26 cellular contexts compared by ENCODE assay signal in genomic region chr18:1036926-1037325, GRCh38.
DNase-seq lines count a peak whose midpoint lies in the region; ATAC-seq, FAIRE-seq and TF ChIP-seq lines count a peak whose summit lies in the region.
"Had no signal": no experiment of that assay in that cellular context is flagged by ENCODE, and none has a peak within 500 bp of the region (broad histone marks: within the 10 kb centered on the region; RNA-seq: fewer than 3 reads in every experiment).

No MANE protein-coding gene starts in this region.

- TF ChIP-seq RAD21 in HepG2 (CRISPR knock-in tag; IDR thresholded peaks at IDR 0.05), result no peak
- TF ChIP-seq RAD21 in K562 (CRISPR knock-in tag; conservative IDR thresholded peaks at IDR 0.05 in 1 of 2, IDR thresholded peaks at IDR 0.05 in 1 of 2), result no peak

- no TSS peak for BruUV-seq in HepG2 (replicated peaks; lab: Mats Ljungman, UMichigan)
- BruUV-seq in K562 (replicated peaks; lab: Mats Ljungman, UMichigan), result no TSS peak

- POLR2A ChIA-PET in HepG2 (lab: Yijun Ruan, JAX) (no interaction called here), K562 (lab: Yijun Ruan, JAX) (interaction anchor here (0.6 to 1.0 kb wide), 3 partner anchors 17 to 1436 kb away, joined by 3 to 4 read pairs (median 3); no protein-coding TSS in a partner anchor)
- POLR2A ChIA-PET in CD4-positive, alpha-beta T cell (lab: Charles Lee), result no interaction called here

- no peaks in the 10 kb centered on the region for H3K36me3 Mint-ChIP-seq in CD4-positive, alpha-beta T cell (ENCODE audit: low read depth)
- no peaks in the 10 kb centered on the region for H3K36me3 Mint-ChIP-seq in stimulated activated effector memory CD8-positive, alpha-beta T cell treated with anti-CD3 and anti-CD28 coated beads, Interleukin-12 subunit alpha, Interleukin-12 subunit beta, amount 100 ng/mL, for 72 hours
- H3K36me3 Mint-ChIP-seq: CD14-positive monocyte; CD4-positive, alpha-beta memory T cell had no signal

- TF ChIP-seq POLR2A in HepG2 (IDR thresholded peaks at IDR 0.05; ENCODE audit: insufficient read depth in 1 of 2, low read depth in 2 of 2, low read length in 2 of 2), result no peak
- no peak for TF ChIP-seq POLR2A in right lobe of liver (IDR thresholded peaks at IDR 0.05)
- TF ChIP-seq POLR2A in K562 (conservative IDR thresholded peaks at IDR 0.05), result no peak

- H3K9ac ChIP-seq in HepG2 (ENCODE audit: insufficient read depth, low read depth, low read length) (no peak overlapping the region), K562 (ENCODE audit: insufficient read depth in 1 of 2, low read depth in 2 of 2, low read length in 2 of 2) (no peak overlapping the region)
- H3K9ac ChIP-seq: BLaER1 treated with 17β-estradiol and CSF1 and Interleukin-3, amounts not matched to agents 10 nM and 100 nM; GM23248 had no signal

- peaks cover 3% of the 10 kb centered on the region for H3K27me3 Mint-ChIP-seq in CD4-positive, alpha-beta T cell

- no peaks in the 10 kb centered on the region for H4K20me1 ChIP-seq in HepG2 (ENCODE audit: insufficient read depth, low read length)
- no peaks in the 10 kb centered on the region for H4K20me1 ChIP-seq in K562 (replicated peaks; ENCODE audit: control insufficient read depth, insufficient read depth, low read length)
- H4K20me1 ChIP-seq: BLaER1 treated with 17β-estradiol and CSF1 and Interleukin-3, amounts not matched to agents 10 nM and 100 nM had no signal

- no peaks in the 10 kb centered on the region for H3K4me1 Mint-ChIP-seq in CD4-positive, alpha-beta T cell (ENCODE audit: low read depth)
- H3K4me1 Mint-ChIP-seq in stimulated activated effector memory CD8-positive, alpha-beta T cell treated with anti-CD3 and anti-CD28 coated beads, Interleukin-12 subunit alpha, Interleukin-12 subunit beta, amount 100 ng/mL, for 72 hours, result no peaks in the 10 kb centered on the region
- H3K4me1 Mint-ChIP-seq: CD14-positive monocyte; CD4-positive, alpha-beta memory T cell had no signal

- H3K27me3 ChIP-seq in HepG2 (ENCODE audit: control insufficient read depth in 1 of 2, insufficient read depth in 2 of 2, low read length in 2 of 2) (peaks cover 0 to 3% of the 10 kb centered on the region in 2 experiments; a peak in 1 of 5 replicates), right lobe of liver (no peaks in the 10 kb centered on the region), K562 (ENCODE audit: control insufficient read depth in 2 of 2, insufficient read depth in 2 of 2, low read length in 2 of 2) (peaks cover 0 to 4% of the 10 kb centered on the region in 2 experiments; a peak in 1 of 5 replicates)
- no peaks in the 10 kb centered on the region for H3K27me3 ChIP-seq in CD4-positive, alpha-beta T cell (ENCODE audit: control insufficient read depth, insufficient read depth, low read length)
- H3K27me3 ChIP-seq: BE2C; BLaER1 treated with 17β-estradiol and CSF1 and Interleukin-3, amounts not matched to agents 10 nM and 100 nM had no signal

- H2AFZ ChIP-seq in HepG2 (ENCODE audit: low read length) (no peak overlapping the region), K562 (ENCODE audit: low read depth, low read length) (peak overlapping the region; percentile 2; the same call in 1 of the 2 replicates)
- H2AFZ ChIP-seq: GM23248 had no signal

- no peak overlapping the region for H3K4me3 ChIP-seq in HepG2 (replicated peaks in 1 of 3; ENCODE audit: insufficient read depth in 1 of 3, low read depth in 2 of 3, low read length in 3 of 3)
- H3K4me3 ChIP-seq in right lobe of liver, result no peak overlapping the region
- no peak overlapping the region for H3K4me3 ChIP-seq in K562
- H3K4me3 ChIP-seq: BLaER1 treated with 17β-estradiol and CSF1 and Interleukin-3, amounts not matched to agents 10 nM and 100 nM; GM23248 had no signal

- WGBS in HepG2 (ENCODE audit: low lambda C conversion rate), result 2% methylated on average over 3 of the region's 3 CpGs
- WGBS in right lobe of liver (ENCODE audit: insufficient coverage, low coverage, low lambda C conversion rate, missing lambda C conversion rate), result 26% methylated on average over 3 of the region's 3 CpGs
- 8% methylated on average over 3 of the region's 3 CpGs for WGBS in K562 (ENCODE audit: insufficient coverage, low coverage, missing lambda C conversion rate)

- DNase-seq in HepG2 (ENCODE audit: low spot score) (no peak), right lobe of liver (no peak), OCI-M1 (lab: John Stamatoyannopoulos, UW) (peak; percentile 26), K562 (ENCODE audit: extremely low read depth in 1 of 4, low spot score in 3 of 4) (peak in 1 of 4 experiments; percentile 17), NCI-H2107 (lab: John Stamatoyannopoulos, UW) (no peak)
- no peak for DNase-seq in CD4-positive, alpha-beta T cell
- no peak for DNase-seq in activated CD4-positive, CD25-positive, alpha-beta regulatory T cell (lab: John Stamatoyannopoulos, UW)
- no peak for DNase-seq in stimulated activated effector memory CD8-positive, alpha-beta T cell treated with anti-CD3 and anti-CD28 coated beads, Interleukin-12 subunit alpha, Interleukin-12 subunit beta, amount 100 ng/mL, for 72 hours (ENCODE audit: low spot score in 2 of 2)
- DNase-seq: ACHN; AML-193; BE2C; Calu3; CD4-positive, alpha-beta memory T cell; COR-L47; DMS53; DMS79 treated with DMSO at 0.1 percent for 48 hours; GF-D8; GM23248; H9 had no signal

- H3K4me1 ChIP-seq in HepG2 (ENCODE audit: insufficient read depth, low read length), result no peaks in the 10 kb centered on the region
- H3K4me1 ChIP-seq in right lobe of liver, result no peaks in the 10 kb centered on the region
- no peaks in the 10 kb centered on the region; a peak in 1 of 5 replicates for H3K4me1 ChIP-seq in K562 (replicated peaks in 1 of 2; ENCODE audit: control insufficient read depth in 2 of 2, insufficient read depth in 2 of 2, low read length in 2 of 2)
- H3K4me1 ChIP-seq: BE2C; BLaER1 treated with 17β-estradiol and CSF1 and Interleukin-3, amounts not matched to agents 10 nM and 100 nM had no signal

- no peak overlapping the region for H3K4me2 ChIP-seq in HepG2 (ENCODE audit: low read depth, low read length)
- H3K4me2 ChIP-seq in K562 (ENCODE audit: insufficient read depth, low read length), result no peak overlapping the region
- H3K4me2 ChIP-seq: BLaER1 treated with 17β-estradiol and CSF1 and Interleukin-3, amounts not matched to agents 10 nM and 100 nM had no signal

- H3K79me2 ChIP-seq in HepG2 (ENCODE audit: insufficient read depth, low read length), result no peaks in the 10 kb centered on the region
- no peaks in the 10 kb centered on the region for H3K79me2 ChIP-seq in K562 (ENCODE audit: control insufficient read depth, insufficient read depth, low read length)

- intact Hi-C loops in HepG2 (cut with micrococcal nuclease; ENCODE audit: unreplicated experiment) (no loop called here), right lobe of liver (cut with DNase I) (no loop called here), K562 (cut with micrococcal nuclease) (no loop called here)
- intact Hi-C loops in CD4-positive, alpha-beta T cell (cut with DNase I, micrococcal nuclease), result no loop called here

- no peak for TF ChIP-seq EP300 in HepG2 (IDR thresholded peaks at IDR 0.05; ENCODE audit: low read depth in 2 of 2, low read length in 2 of 2)
- TF ChIP-seq EP300 in HepG2 (CRISPR knock-in tag; IDR thresholded peaks at IDR 0.05; ENCODE audit: borderline replicate concordance), result no peak
- TF ChIP-seq EP300 in K562 (IDR thresholded peaks at IDR 0.05; ENCODE audit: low read length), result no peak

- FAIRE-seq in HepG2 (lab: Jason Lieb, UNC) (no peak), K562 (lab: Jason Lieb, UNC) (no peak)
- FAIRE-seq: A204.1, GM12891, GM18507 had no signal

- peaks cover 7% of the 10 kb centered on the region for H3K9me3 Mint-ChIP-seq in CD4-positive, alpha-beta T cell
- peaks cover 12% of the 10 kb centered on the region for H3K9me3 Mint-ChIP-seq in stimulated activated effector memory CD8-positive, alpha-beta T cell treated with anti-CD3 and anti-CD28 coated beads, Interleukin-12 subunit alpha, Interleukin-12 subunit beta, amount 100 ng/mL, for 72 hours

- ATAC-seq in HepG2 (no peak), right lobe of liver (no peak), K562 (no peak)
- no peak for ATAC-seq in CD4-positive, alpha-beta T cell (ENCODE audit: poor library complexity)
- no peak for ATAC-seq in stimulated activated effector memory CD8-positive, alpha-beta T cell treated with anti-CD3 and anti-CD28 coated beads, Interleukin-12 subunit alpha, Interleukin-12 subunit beta, amount 100 ng/mL, for 72 hours
- ATAC-seq: HCT116 had no signal

- no peak overlapping the region for H3K27ac Mint-ChIP-seq in CD4-positive, alpha-beta T cell
- H3K27ac Mint-ChIP-seq in stimulated activated effector memory CD8-positive, alpha-beta T cell treated with anti-CD3 and anti-CD28 coated beads, Interleukin-12 subunit alpha, Interleukin-12 subunit beta, amount 100 ng/mL, for 72 hours, result no peak overlapping the region
- H3K27ac Mint-ChIP-seq: CD14-positive monocyte; CD4-positive, alpha-beta memory T cell had no signal

- in situ Hi-C loops in HepG2 (cut with HindIII; ENCODE audit: extremely low pct_ligation_motif_present, low pct_unique_long_range_greater_than_20kb) (no loop called here), K562 (cut with MboI) (no loop called here)

- no peak overlapping the region for H3K27ac ChIP-seq in HepG2 (ENCODE audit: extremely low read length, insufficient read depth, low read length)
- H3K27ac ChIP-seq in right lobe of liver, result no peak overlapping the region
- H3K27ac ChIP-seq in K562 (ENCODE audit: extremely low read depth, low read depth, low read length), result no peak overlapping the region; the same call in 2 of the 3 replicates
- no peak overlapping the region for H3K27ac ChIP-seq in CD4-positive, alpha-beta T cell (ENCODE audit: low read depth, low read length)
- H3K27ac ChIP-seq: 22Rv1; BLaER1 treated with 17β-estradiol and CSF1 and Interleukin-3, amounts not matched to agents 10 nM and 100 nM; GM23248 had no signal

- TF ChIP-seq CTCF in HepG2 (CRISPR knock-in tag; IDR thresholded peaks at IDR 0.05), result no peak
- no peak for TF ChIP-seq CTCF in right lobe of liver (IDR thresholded peaks at IDR 0.05)
- no peak for TF ChIP-seq CTCF in K562 (IDR thresholded peaks at IDR 0.05 in 2 of 3, conservative IDR thresholded peaks at IDR 0.05 in 1 of 3; ENCODE audit: insufficient read depth in 2 of 3, low read depth in 1 of 3, low read length in 3 of 3)
- no peak for TF ChIP-seq CTCF in CD4-positive, alpha-beta T cell (IDR thresholded peaks at IDR 0.05)

- CTCF ChIA-PET in HepG2 (lab: Yijun Ruan, JAX; ENCODE audit: low intra/inter-chr PET ratio, low total read pairs) (no interaction called here), K562 (lab: Yijun Ruan, JAX; ENCODE audit: low intra/inter-chr PET ratio) (no interaction called here)
- CTCF ChIA-PET in CD4-positive, alpha-beta T cell (lab: Charles Lee), result no interaction called here

- no peaks in the 10 kb centered on the region for H3K9me1 ChIP-seq in K562 (ENCODE audit: control insufficient read depth, insufficient read depth, low read length)

- H3K36me3 ChIP-seq in HepG2 (replicated peaks in 1 of 2; ENCODE audit: control insufficient read depth in 1 of 2, insufficient read depth in 2 of 2, low read length in 2 of 2), result no peaks in the 10 kb centered on the region
- H3K36me3 ChIP-seq in right lobe of liver, result no peaks in the 10 kb centered on the region
- H3K36me3 ChIP-seq in K562 (ENCODE audit: control insufficient read depth, insufficient read depth, low read length), result no peaks in the 10 kb centered on the region
- H3K36me3 ChIP-seq: BE2C; BLaER1 treated with 17β-estradiol and CSF1 and Interleukin-3, amounts not matched to agents 10 nM and 100 nM had no signal

- no peak overlapping the region for H3K4me3 Mint-ChIP-seq in CD4-positive, alpha-beta T cell
- no peak overlapping the region for H3K4me3 Mint-ChIP-seq in stimulated activated effector memory CD8-positive, alpha-beta T cell treated with anti-CD3 and anti-CD28 coated beads, Interleukin-12 subunit alpha, Interleukin-12 subunit beta, amount 100 ng/mL, for 72 hours
- H3K4me3 Mint-ChIP-seq: CD14-positive monocyte; CD4-positive, alpha-beta memory T cell; H9 had no signal

- H3K9me3 ChIP-seq in HepG2 (ENCODE audit: low read length) (no peaks in the 10 kb centered on the region), right lobe of liver (no peaks in the 10 kb centered on the region), K562 (replicated peaks; ENCODE audit: control insufficient read depth, insufficient read depth, low read depth, low read length) (no peaks in the 10 kb centered on the region)
- no peaks in the 10 kb centered on the region for H3K9me3 ChIP-seq in CD4-positive, alpha-beta T cell (ENCODE audit: control insufficient read depth, low read length)
- H3K9me3 ChIP-seq: BE2C had no signal

Comparison
In these comparisons a context has a peak if more than half of its experiments do, and no peak if none do; other contexts are left out.
1. Of the 241 proteins assayed by ChIP-seq in both HepG2 and K562: peak only in HepG2: none; only in K562: CREB3, MAFG, NFE2 and NFE2L1; in both: MAFF and MAFK; in neither: 235.